2 cellular contexts compared by ENCODE assay signal in the genomic region with DNA sequence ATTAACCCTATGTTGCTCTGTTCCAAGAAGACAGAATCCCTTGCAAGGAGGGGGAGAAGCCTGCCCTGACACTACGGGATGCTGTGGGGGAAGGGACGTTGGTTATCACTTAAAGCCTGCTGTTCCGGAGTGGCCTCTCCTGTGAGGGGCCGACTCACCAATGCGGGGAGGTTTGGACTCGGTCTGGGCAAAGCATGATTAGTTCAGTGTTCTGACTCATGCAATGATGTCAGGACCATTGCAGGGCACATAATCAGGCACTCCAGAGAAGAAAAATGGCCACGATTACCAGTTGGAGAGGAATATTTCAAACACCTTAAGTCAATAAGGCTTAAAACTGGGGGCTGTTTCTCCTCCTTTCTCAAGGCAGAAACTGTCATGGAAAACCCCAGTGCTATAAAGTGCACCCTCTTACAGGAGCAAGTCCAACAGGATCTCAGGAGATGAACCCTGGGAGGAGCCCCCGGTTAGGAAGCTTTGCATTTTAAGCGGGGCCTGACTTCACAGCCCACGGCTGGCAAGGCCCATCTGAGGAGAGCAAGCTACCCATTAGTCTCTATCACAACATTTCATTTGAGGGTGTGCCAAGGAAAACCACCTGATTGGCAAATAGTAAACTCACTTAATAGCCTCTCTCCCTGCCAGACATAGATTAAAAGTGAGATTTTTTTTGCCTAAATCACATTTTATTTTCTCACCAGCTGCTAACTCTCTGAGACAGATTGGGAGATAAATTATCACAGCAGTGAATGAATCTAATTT.
TF ChIP-seq lines count a peak whose summit lies in the region.

No MANE protein-coding gene starts in this region.

TF ChIP-seq in GM23338, 12 proteins besides CTCF, POLR2A, EP300 and RAD21 (continued from another document):
- TF ChIP-seq JUNB (IDR thresholded peaks at IDR 0.05; ENCODE audit: unreplicated experiment): no peak

TF ChIP-seq in K562, 482 proteins besides CTCF, POLR2A, EP300 and RAD21 (continued from another document and continues in another):
- TF ChIP-seq TAL1 (IDR thresholded peaks at IDR 0.05): peak; percentile 68
- no peak for TF ChIP-seq BRD4 (IDR thresholded peaks at IDR 0.05)
- peak; percentile 60 for TF ChIP-seq POLR2AphosphoS5 (IDR thresholded peaks at IDR 0.05; ENCODE audit: control insufficient read depth, insufficient read depth, low read depth, low read length)
- no peak for TF ChIP-seq ZBTB8A (IDR thresholded peaks at IDR 0.05; ENCODE audit: partially characterized antibody)
- TF ChIP-seq, protein P1, sequence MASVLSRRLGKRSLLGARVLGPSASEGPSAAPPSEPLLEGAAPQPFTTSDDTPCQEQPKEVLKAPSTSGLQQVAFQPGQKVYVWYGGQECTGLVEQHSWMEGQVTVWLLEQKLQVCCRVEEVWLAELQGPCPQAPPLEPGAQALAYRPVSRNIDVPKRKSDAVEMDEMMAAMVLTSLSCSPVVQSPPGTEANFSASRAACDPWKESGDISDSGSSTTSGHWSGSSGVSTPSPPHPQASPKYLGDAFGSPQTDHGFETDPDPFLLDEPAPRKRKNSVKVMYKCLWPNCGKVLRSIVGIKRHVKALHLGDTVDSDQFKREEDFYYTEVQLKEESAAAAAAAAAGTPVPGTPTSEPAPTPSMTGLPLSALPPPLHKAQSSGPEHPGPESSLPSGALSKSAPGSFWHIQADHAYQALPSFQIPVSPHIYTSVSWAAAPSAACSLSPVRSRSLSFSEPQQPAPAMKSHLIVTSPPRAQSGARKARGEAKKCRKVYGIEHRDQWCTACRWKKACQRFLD (CRISPR knock-in tag; IDR thresholded peaks at IDR 0.05): peak; percentile 85
- TF ChIP-seq, protein P2, sequence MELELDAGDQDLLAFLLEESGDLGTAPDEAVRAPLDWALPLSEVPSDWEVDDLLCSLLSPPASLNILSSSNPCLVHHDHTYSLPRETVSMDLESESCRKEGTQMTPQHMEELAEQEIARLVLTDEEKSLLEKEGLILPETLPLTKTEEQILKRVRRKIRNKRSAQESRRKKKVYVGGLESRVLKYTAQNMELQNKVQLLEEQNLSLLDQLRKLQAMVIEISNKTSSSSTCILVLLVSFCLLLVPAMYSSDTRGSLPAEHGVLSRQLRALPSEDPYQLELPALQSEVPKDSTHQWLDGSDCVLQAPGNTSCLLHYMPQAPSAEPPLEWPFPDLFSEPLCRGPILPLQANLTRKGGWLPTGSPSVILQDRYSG (tag; conservative IDR thresholded peaks at IDR 0.05; ENCODE audit: low read depth): no peak
- no peak for TF ChIP-seq HEY1 (CRISPR knock-in tag; IDR thresholded peaks at IDR 0.05; ENCODE audit: borderline replicate concordance)
- no peak for TF ChIP-seq XRCC3 (IDR thresholded peaks at IDR 0.05)
- no peak for TF ChIP-seq CHD1 (IDR thresholded peaks at IDR 0.05; ENCODE audit: low read length)
- no peak for TF ChIP-seq MYC (IDR thresholded peaks at IDR 0.05; ENCODE audit: low read depth, low read length)
- no peak for TF ChIP-seq MYC (CRISPR knock-in tag; IDR thresholded peaks at IDR 0.05; ENCODE audit: borderline replicate concordance, low read depth)
- TF ChIP-seq, protein P3, sequence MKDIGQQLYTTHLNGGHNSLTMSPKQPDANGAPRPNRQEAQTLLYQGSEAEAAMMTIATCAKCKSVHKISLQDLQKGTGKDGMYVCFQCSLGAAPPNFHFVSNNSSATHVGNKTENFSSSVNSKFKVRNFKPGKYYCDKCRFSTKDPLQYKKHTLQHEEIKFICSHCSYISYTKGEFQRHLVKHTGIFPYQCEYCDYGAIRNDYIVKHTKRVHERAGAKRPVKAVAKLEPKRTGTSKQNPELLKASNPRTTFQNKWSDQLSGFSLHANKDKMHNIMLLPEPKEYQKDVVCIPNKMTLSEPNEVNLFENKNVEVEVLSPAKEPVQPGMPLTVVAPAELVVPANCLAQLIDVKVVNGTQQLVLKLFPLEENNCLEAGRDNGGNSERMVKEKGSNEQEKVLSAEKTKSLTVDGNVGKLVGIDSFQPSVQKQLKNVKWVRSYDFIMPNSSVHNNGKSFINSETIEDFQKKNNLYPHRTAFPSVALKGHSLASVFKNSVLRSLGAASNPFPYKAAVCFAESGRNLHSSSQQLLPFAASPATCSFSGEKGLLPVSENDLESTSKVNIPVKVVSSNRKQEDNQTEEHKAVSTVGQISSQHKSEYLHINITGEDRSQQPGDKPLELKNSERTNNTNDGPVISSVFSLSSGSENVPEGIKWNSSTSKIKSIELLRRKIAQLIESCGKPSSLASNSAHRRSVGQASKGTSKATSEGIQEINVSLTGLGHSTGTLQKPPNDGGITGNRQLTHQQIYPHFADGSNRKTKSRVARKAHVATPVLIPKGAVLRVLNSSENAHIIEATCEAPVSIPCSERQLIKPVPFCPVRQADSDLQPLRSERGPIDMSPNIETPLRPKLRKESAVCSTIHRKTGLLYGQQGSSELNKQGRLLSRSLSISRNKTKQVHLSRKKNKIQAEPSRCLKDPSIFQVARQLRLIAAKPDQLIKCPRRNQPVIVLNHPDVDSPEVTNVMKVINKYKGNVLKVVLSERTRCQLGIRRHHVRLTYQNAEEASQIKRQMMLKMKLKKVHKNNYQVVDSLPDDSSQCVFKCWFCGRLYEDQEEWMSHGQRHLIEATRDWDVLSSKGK (CRISPR knock-in tag; IDR thresholded peaks at IDR 0.05): no peak
- TF ChIP-seq MAFF (IDR thresholded peaks at IDR 0.05; ENCODE audit: low read length): 0 out of 2 replicates have a peak, but pooled peaks have one; percentile 14
- no peak for TF ChIP-seq HMG20B (CRISPR knock-in tag; IDR thresholded peaks at IDR 0.05)
- TF ChIP-seq, protein P4, sequence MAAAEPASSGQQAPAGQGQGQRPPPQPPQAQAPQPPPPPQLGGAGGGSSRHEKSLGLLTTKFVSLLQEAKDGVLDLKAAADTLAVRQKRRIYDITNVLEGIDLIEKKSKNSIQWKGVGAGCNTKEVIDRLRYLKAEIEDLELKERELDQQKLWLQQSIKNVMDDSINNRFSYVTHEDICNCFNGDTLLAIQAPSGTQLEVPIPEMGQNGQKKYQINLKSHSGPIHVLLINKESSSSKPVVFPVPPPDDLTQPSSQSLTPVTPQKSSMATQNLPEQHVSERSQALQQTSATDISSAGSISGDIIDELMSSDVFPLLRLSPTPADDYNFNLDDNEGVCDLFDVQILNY (CRISPR knock-in tag; IDR thresholded peaks at IDR 0.05): no peak
- no peak for TF ChIP-seq ZNF780A (CRISPR knock-in tag; IDR thresholded peaks at IDR 0.05)
- peak; percentile 26 for TF ChIP-seq TBP (optimal IDR thresholded peaks at IDR 0.05; ENCODE audit: low read depth, low read length)
- no peak for TF ChIP-seq ZEB2 (IDR thresholded peaks at IDR 0.05)
- TF ChIP-seq, protein P5, sequence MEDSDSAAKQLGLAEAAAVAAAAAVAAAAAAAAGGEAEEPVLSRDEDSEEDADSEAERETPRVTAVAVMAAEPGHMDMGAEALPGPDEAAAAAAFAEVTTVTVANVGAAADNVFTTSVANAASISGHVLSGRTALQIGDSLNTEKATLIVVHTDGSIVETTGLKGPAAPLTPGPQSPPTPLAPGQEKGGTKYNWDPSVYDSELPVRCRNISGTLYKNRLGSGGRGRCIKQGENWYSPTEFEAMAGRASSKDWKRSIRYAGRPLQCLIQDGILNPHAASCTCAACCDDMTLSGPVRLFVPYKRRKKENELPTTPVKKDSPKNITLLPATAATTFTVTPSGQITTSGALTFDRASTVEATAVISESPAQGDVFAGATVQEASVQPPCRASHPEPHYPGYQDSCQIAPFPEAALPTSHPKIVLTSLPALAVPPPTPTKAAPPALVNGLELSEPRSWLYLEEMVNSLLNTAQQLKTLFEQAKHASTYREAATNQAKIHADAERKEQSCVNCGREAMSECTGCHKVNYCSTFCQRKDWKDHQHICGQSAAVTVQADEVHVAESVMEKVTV (CRISPR knock-in tag; IDR thresholded peaks at IDR 0.05): no peak
- TF ChIP-seq CHD2 (IDR thresholded peaks at IDR 0.05; ENCODE audit: low read depth, low read length): no peak
- TF ChIP-seq ZKSCAN8 (CRISPR knock-in tag; IDR thresholded peaks at IDR 0.05): peak; percentile 27; the same call in 1 of the 2 replicates
- no peak for TF ChIP-seq XRCC5 (IDR thresholded peaks at IDR 0.05; ENCODE audit: low read depth, low read length)
- no peak for TF ChIP-seq PYGO2 (tag; IDR thresholded peaks at IDR 0.05)
- peak; percentile 36; the same call in 1 of the 2 replicates for TF ChIP-seq ZNF589 (CRISPR knock-in tag; IDR thresholded peaks at IDR 0.05; ENCODE audit: low read depth)
- TF ChIP-seq KLF6 (CRISPR knock-in tag; IDR thresholded peaks at IDR 0.05; ENCODE audit: borderline replicate concordance): no peak
- TF ChIP-seq SMAD2 (IDR thresholded peaks at IDR 0.05; ENCODE audit: low read depth, low read length): no peak
- TF ChIP-seq DACH1 (IDR thresholded peaks at IDR 0.05; ENCODE audit: partially characterized antibody): no peak
- no peak for TF ChIP-seq NFYB (IDR thresholded peaks at IDR 0.05; ENCODE audit: extremely low read depth, insufficient read length)
- 0 out of 2 replicates have a peak, but pooled peaks have one; percentile 5 for TF ChIP-seq EGR1 (conservative IDR thresholded peaks at IDR 0.05)
- TF ChIP-seq MYNN (IDR thresholded peaks at IDR 0.05): no peak
- TF ChIP-seq MYNN (CRISPR knock-in tag; IDR thresholded peaks at IDR 0.05): no peak
- TF ChIP-seq PPARD (CRISPR knock-in tag; IDR thresholded peaks at IDR 0.05): no peak
- TF ChIP-seq ZKSCAN1 (IDR thresholded peaks at IDR 0.05; ENCODE audit: low read depth, low read length): no peak
- TF ChIP-seq SMARCA4 (IDR thresholded peaks at IDR 0.05): peak; percentile 76
- TF ChIP-seq, protein P6, sequence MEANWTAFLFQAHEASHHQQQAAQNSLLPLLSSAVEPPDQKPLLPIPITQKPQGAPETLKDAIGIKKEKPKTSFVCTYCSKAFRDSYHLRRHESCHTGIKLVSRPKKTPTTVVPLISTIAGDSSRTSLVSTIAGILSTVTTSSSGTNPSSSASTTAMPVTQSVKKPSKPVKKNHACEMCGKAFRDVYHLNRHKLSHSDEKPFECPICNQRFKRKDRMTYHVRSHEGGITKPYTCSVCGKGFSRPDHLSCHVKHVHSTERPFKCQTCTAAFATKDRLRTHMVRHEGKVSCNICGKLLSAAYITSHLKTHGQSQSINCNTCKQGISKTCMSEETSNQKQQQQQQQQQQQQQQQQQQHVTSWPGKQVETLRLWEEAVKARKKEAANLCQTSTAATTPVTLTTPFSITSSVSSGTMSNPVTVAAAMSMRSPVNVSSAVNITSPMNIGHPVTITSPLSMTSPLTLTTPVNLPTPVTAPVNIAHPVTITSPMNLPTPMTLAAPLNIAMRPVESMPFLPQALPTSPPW (CRISPR knock-in tag; IDR thresholded peaks at IDR 0.05): peak; percentile 88
- TF ChIP-seq ELF2 (CRISPR knock-in tag; IDR thresholded peaks at IDR 0.05): no peak
- TF ChIP-seq SMAD4 (CRISPR knock-in tag; conservative IDR thresholded peaks at IDR 0.05): peak; percentile 36; the same call in 1 of the 2 replicates
- no peak for TF ChIP-seq LCOR (CRISPR knock-in tag; IDR thresholded peaks at IDR 0.05)
- TF ChIP-seq EWSR1 (IDR thresholded peaks at IDR 0.05; ENCODE audit: borderline replicate concordance, low read depth, partially characterized antibody): no peak
- peak; percentile 86 for TF ChIP-seq CBFA2T2 (conservative IDR thresholded peaks at IDR 0.05)
- peak; percentile 76 for TF ChIP-seq NCOR1 (IDR thresholded peaks at IDR 0.05)
- TF ChIP-seq CSDE1 (IDR thresholded peaks at IDR 0.05): no peak
- 0 out of 2 replicates have a peak, but pooled peaks have one; percentile 47 for TF ChIP-seq LEF1 (IDR thresholded peaks at IDR 0.05)
- TF ChIP-seq ZNF311 (CRISPR knock-in tag; IDR thresholded peaks at IDR 0.05): no peak
- peak in 1 of 3 experiments; percentile 69 for TF ChIP-seq YY1 (IDR thresholded peaks at IDR 0.05; ENCODE audit: borderline replicate concordance in 1 of 3, control insufficient read depth in 1 of 3, extremely low read depth in 1 of 3, insufficient read depth in 3 of 3, insufficient read length in 1 of 3, insufficient replicate concordance in 2 of 3, low read depth in 1 of 3, low read length in 2 of 3)
- TF ChIP-seq, protein P7, sequence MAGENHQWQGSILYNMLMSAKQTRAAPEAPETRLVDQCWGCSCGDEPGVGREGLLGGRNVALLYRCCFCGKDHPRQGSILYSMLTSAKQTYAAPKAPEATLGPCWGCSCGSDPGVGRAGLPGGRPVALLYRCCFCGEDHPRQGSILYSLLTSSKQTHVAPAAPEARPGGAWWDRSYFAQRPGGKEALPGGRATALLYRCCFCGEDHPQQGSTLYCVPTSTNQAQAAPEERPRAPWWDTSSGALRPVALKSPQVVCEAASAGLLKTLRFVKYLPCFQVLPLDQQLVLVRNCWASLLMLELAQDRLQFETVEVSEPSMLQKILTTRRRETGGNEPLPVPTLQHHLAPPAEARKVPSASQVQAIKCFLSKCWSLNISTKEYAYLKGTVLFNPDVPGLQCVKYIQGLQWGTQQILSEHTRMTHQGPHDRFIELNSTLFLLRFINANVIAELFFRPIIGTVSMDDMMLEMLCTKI (IDR thresholded peaks at IDR 0.05; ENCODE audit: partially characterized antibody): no peak
- no peak for TF ChIP-seq DDX20 (tag; IDR thresholded peaks at IDR 0.05; ENCODE audit: low read depth)
- no peak for TF ChIP-seq NFE2L1 (tag; IDR thresholded peaks at IDR 0.05; ENCODE audit: borderline replicate concordance, low read depth)
- TF ChIP-seq, protein P8, sequence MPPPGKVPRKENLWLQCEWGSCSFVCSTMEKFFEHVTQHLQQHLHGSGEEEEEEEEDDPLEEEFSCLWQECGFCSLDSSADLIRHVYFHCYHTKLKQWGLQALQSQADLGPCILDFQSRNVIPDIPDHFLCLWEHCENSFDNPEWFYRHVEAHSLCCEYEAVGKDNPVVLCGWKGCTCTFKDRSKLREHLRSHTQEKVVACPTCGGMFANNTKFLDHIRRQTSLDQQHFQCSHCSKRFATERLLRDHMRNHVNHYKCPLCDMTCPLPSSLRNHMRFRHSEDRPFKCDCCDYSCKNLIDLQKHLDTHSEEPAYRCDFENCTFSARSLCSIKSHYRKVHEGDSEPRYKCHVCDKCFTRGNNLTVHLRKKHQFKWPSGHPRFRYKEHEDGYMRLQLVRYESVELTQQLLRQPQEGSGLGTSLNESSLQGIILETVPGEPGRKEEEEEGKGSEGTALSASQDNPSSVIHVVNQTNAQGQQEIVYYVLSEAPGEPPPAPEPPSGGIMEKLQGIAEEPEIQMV (tag; conservative IDR thresholded peaks at IDR 0.05; ENCODE audit: low read depth): no peak
- no peak for TF ChIP-seq MBD2 (IDR thresholded peaks at IDR 0.05; ENCODE audit: borderline replicate concordance, low read depth)
- TF ChIP-seq RBM39 (optimal IDR thresholded peaks at IDR 0.05; ENCODE audit: low read depth, low read length): no peak
- no peak for TF ChIP-seq PURB (CRISPR knock-in tag; IDR thresholded peaks at IDR 0.05; ENCODE audit: low read depth)
- no peak for TF ChIP-seq ZNF324 (CRISPR knock-in tag; IDR thresholded peaks at IDR 0.05)
- no peak for TF ChIP-seq SMARCB1 (IDR thresholded peaks at IDR 0.05; ENCODE audit: insufficient read length, low read depth)
